19 cellular contexts compared by ENCODE assay signal in the genomic region with DNA sequence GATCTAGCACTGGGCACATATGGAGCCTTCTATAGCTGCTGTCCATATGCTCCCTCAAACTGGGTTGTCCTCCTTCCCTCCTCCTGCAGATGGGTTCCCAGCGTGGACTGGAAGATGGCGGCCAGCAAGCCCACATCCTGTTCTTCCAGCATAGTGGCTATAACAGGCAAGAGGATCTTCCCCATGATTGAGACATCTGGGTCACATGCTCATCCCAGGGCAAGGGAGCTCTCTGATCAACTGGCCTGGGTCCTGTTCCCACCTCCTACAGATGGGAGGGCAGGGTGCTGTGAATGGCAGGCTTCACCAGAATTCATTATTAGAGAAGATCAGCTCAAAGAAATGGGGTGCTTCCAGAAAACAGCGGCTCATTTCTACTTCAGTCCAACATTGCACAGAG.
DNase-seq lines count a peak whose midpoint lies in the region; ATAC-seq and TF ChIP-seq lines count a peak whose summit lies in the region.
"Had no signal": no experiment of that assay in that cellular context is flagged by ENCODE, and none has a peak within 500 bp of the region (broad histone marks: within the 10 kb centered on the region; RNA-seq: fewer than 3 reads in every experiment).

No MANE protein-coding gene starts in this region.

- H3K4me1 Mint-ChIP-seq in T-helper 17 cell, result no peaks in the 10 kb centered on the region

- H3K4me1 ChIP-seq in tibial artery, result peaks cover 0 to 74% (median 35%) of the 10 kb centered on the region in 4 donors
- no peaks in the 10 kb centered on the region for H3K4me1 ChIP-seq in colonic mucosa
- H3K4me1 ChIP-seq: SJSA1 had no signal

- H3K36me3 ChIP-seq in tibial artery, result no peaks in the 10 kb centered on the region
- H3K36me3 ChIP-seq in colonic mucosa, result no peaks in the 10 kb centered on the region
- H3K36me3 ChIP-seq: BLaER1 treated with 17β-estradiol and CSF1 and Interleukin-3, amounts not matched to agents 10 nM and 100 nM; SJSA1 had no signal

- intact Hi-C loops in posterior vena cava (cut with DNase I), result no loop called here
- intact Hi-C loops in tibial artery (cut with DNase I; ENCODE audit: low total_unique reads), result loop anchor here (5.0 to 10.0 kb wide), 2 partner anchors 87 to 105 kb away; no protein-coding TSS in a partner anchor
- intact Hi-C loops in colonic mucosa (cut with DNase I), result no loop called here

- no peaks in the 10 kb centered on the region for H3K9me3 ChIP-seq in tibial artery
- H3K9me3 ChIP-seq in colonic mucosa, result no peaks in the 10 kb centered on the region
- H3K9me3 ChIP-seq in T-helper 17 cell (ENCODE audit: control insufficient read depth, low read length, poor library complexity, severe bottlenecking), result no peaks in the 10 kb centered on the region
- H3K9me3 ChIP-seq: SJSA1 had no signal

- ATAC-seq in HG02642 (IDR thresholded peaks at IDR 0.05; ENCODE audit: poor library complexity, unreplicated experiment), result no peak
- no peak for ATAC-seq in T-helper 17 cell
- ATAC-seq: CD8-positive, alpha-beta T cell; GM12878 had no signal

- H3K27ac Mint-ChIP-seq in T-helper 17 cell, result no peak overlapping the region
- H3K27ac Mint-ChIP-seq: CD8-positive, alpha-beta T cell had no signal

- H3K36me3 Mint-ChIP-seq in T-helper 17 cell (ENCODE audit: low read depth), result peaks cover 3% of the 10 kb centered on the region

- no peaks in the 10 kb centered on the region for H3K27me3 Mint-ChIP-seq in T-helper 17 cell

- DNase-seq in HL-60 (ENCODE audit: low read depth in 1 of 2, low spot score in 1 of 2) (peak; percentile 2 to 15), coronary artery (ENCODE audit: low spot score) (no peak), posterior vena cava (ENCODE audit: low spot score) (peak; percentile 59), tibial artery (no peak), colonic mucosa (no peak), T-helper 17 cell (no peak)
- DNase-seq: CD8-positive, alpha-beta T cell; DND-41; KG1; NCI-H1417; NCI-H1694 treated with DMSO at 0.1 percent for 48 hours; NCI-H2081 treated with DMSO at 0.1 percent for 48 hours; NCI-H2171 treated with DMSO at 0.1 percent for 48 hours; NCI-H446; NCI-H526 had no signal

- no peak overlapping the region for H3K4me3 Mint-ChIP-seq in T-helper 17 cell
- H3K4me3 Mint-ChIP-seq: CD8-positive, alpha-beta T cell had no signal

- H3K9ac ChIP-seq in colonic mucosa (ENCODE audit: low read depth in 2 of 2, low read length in 2 of 2), result no peak overlapping the region
- H3K9ac ChIP-seq: BLaER1 treated with 17β-estradiol and CSF1 and Interleukin-3, amounts not matched to agents 10 nM and 100 nM had no signal

- H3K27me3 ChIP-seq in HL-60 (ENCODE audit: insufficient read depth, poor library complexity, severe bottlenecking), result no peaks in the 10 kb centered on the region
- no peaks in the 10 kb centered on the region for H3K27me3 ChIP-seq in tibial artery
- no peaks in the 10 kb centered on the region for H3K27me3 ChIP-seq in colonic mucosa
- H3K27me3 ChIP-seq: BLaER1 treated with 17β-estradiol and CSF1 and Interleukin-3, amounts not matched to agents 10 nM and 100 nM; SJSA1 had no signal

- H3K4me3 ChIP-seq in HL-60 (replicated peaks; ENCODE audit: insufficient read depth, low read length) (no peak overlapping the region), coronary artery (no peak overlapping the region), tibial artery (no peak overlapping the region), colonic mucosa (no peak overlapping the region)
- H3K4me3 ChIP-seq: BLaER1 treated with 17β-estradiol and CSF1 and Interleukin-3, amounts not matched to agents 10 nM and 100 nM; GM12878; SJSA1 had no signal

- no peak for TF ChIP-seq CTCF in HL-60 (IDR thresholded peaks at IDR 0.05; ENCODE audit: insufficient read depth, low read length)
- TF ChIP-seq CTCF in coronary artery (IDR thresholded peaks at IDR 0.05), result no peak
- TF ChIP-seq CTCF in tibial artery (IDR thresholded peaks at IDR 0.05), result no peak
- TF ChIP-seq CTCF in colonic mucosa (IDR thresholded peaks at IDR 0.05), result no peak

- no peak overlapping the region for H3K27ac ChIP-seq in HL-60 (replicated peaks)
- peak overlapping the region; percentile 77 to 94 for H3K27ac ChIP-seq in coronary artery
- H3K27ac ChIP-seq in tibial artery, result peak overlapping the region; percentile 78 to 85
- H3K27ac ChIP-seq in colonic mucosa, result no peak overlapping the region
- H3K27ac ChIP-seq: BLaER1 treated with 17β-estradiol and CSF1 and Interleukin-3, amounts not matched to agents 10 nM and 100 nM; SJSA1 had no signal

Comparison
In these comparisons a context has a peak if more than half of its experiments do, and no peak if none do; other contexts are left out.
1. DNase-seq: peak in HL-60 (2 of 2) and posterior vena cava (single experiment); none in coronary artery (single experiment), tibial artery (0 of 2), colonic mucosa (single experiment) and T-helper 17 cell (0 of 3).
2. H3K27ac ChIP-seq: peak in coronary artery (2 of 2) and tibial artery (2 of 2); none in HL-60 (single experiment) and colonic mucosa (single experiment).